Comparison of ENCODE assay signal across 8 cellular contexts in genomic region chr10:98045785-98046389, GRCh38. TPM values are rescaled to one million over a fixed set of nuclear protein-coding genes. Genes with fewer than 3 reads are reported as not detected.
A peak's percentile ranks its signal among the peaks of the same experiment; 100 is the strongest.
DNase-seq lines count a peak whose midpoint lies in the region; ATAC-seq and TF ChIP-seq lines count a peak whose summit lies in the region.

No MANE protein-coding gene starts in this region.

- H3K4me3 Mint-ChIP-seq in neural crest cell: no peak overlapping the region

- H3K27me3 Mint-ChIP-seq in neural crest cell (ENCODE audit: low read depth): peaks cover 66% of the 10 kb centered on the region

- DNase-seq in HS-5 (ENCODE audit: low read depth) (peak; percentile 8), activated T-cell treated with anti-CD3 and anti-CD28 coated beads for 48 hours (ENCODE audit: low read depth) (peak; percentile 48), fibroblast of gingiva (ENCODE audit: low read depth) (peak; percentile 38), neural crest cell (ENCODE audit: low read depth, low spot score) (peak; percentile 56), substantia nigra (lab: John Stamatoyannopoulos, UW) (peak in 38 of 49 donors; percentile 1 to 76 (median 24))

- H3K27me3 ChIP-seq in OCI-LY3 (ENCODE audit: low read depth, low read length): 0 out of 2 replicates have a peak, but pooled peaks cover 3% of the 10 kb centered on the region

- H3K9ac ChIP-seq in OCI-LY3 (ENCODE audit: low read length): no peak overlapping the region

- TF ChIP-seq CTCF in GM12874 (IDR thresholded peaks at IDR 0.05; ENCODE audit: insufficient read depth, low read depth, low read length) (peak; percentile 87), OCI-LY3 (IDR thresholded peaks at IDR 0.05; ENCODE audit: low read depth, low read length) (peak; percentile 61), neural crest cell (conservative IDR thresholded peaks at IDR 0.05) (peak; percentile 90)

- H2AFZ ChIP-seq in OCI-LY3 (ENCODE audit: low read depth, low read length): no peak overlapping the region

- no peaks in the 10 kb centered on the region for H4K20me1 ChIP-seq in OCI-LY3 (ENCODE audit: insufficient read depth, low read length)

- H3K79me2 ChIP-seq in OCI-LY3 (ENCODE audit: low read length): no peaks in the 10 kb centered on the region

- no peak overlapping the region for H3K27ac Mint-ChIP-seq in neural crest cell (ENCODE audit: unreplicated experiment)

- H3K9me3 ChIP-seq in OCI-LY3 (ENCODE audit: insufficient read depth, low read length): no peaks in the 10 kb centered on the region

- no peak for ATAC-seq in GM21737 (IDR thresholded peaks at IDR 0.05; ENCODE audit: unreplicated experiment)

- H3K36me3 Mint-ChIP-seq in neural crest cell (ENCODE audit: low read depth): no peaks in the 10 kb centered on the region

- H3K4me3 ChIP-seq in OCI-LY3 (ENCODE audit: low read length): no peak overlapping the region

- no peak overlapping the region for H3K4me2 ChIP-seq in OCI-LY3 (ENCODE audit: low read length)

- H3K27ac ChIP-seq in OCI-LY3 (ENCODE audit: low read length): no peak overlapping the region
- H3K27ac ChIP-seq in substantia nigra (ENCODE audit: low read depth, low read length, poor library complexity, severe bottlenecking): no peak overlapping the region

- no peaks in the 10 kb centered on the region for H3K4me1 ChIP-seq in OCI-LY3 (ENCODE audit: low read length)

- H3K9me3 Mint-ChIP-seq in neural crest cell: no peaks in the 10 kb centered on the region

- no peaks in the 10 kb centered on the region for H3K36me3 ChIP-seq in OCI-LY3 (replicated peaks; ENCODE audit: low read depth, low read length)

- peaks cover 4% of the 10 kb centered on the region for H3K4me1 Mint-ChIP-seq in neural crest cell

RNA-seq across cellular contexts. Expression of gene CRTAC1, which starts 15.5 kb away (rescaled TPM):
- 0.82 and 1.1 TPM in 2 replicates for total RNA-seq in neural crest cell
